Comparison of ENCODE assay signal across 24 cellular contexts in genomic region chr18:80006726-80007125, GRCh38. TPM values are rescaled to one million over a fixed set of nuclear protein-coding genes. Genes with fewer than 3 reads are reported as not detected.
A peak's percentile ranks its signal among the peaks of the same experiment; 100 is the strongest.
DNase-seq lines count a peak whose midpoint lies in the region; ATAC-seq, FAIRE-seq and TF ChIP-seq lines count a peak whose summit lies in the region.
"Had no signal": no experiment of that assay in that cellular context is flagged by ENCODE, and none has a peak within 500 bp of the region (broad histone marks: within the 10 kb centered on the region; RNA-seq: fewer than 3 reads in every experiment).

No MANE protein-coding gene starts in this region.

- H3K14ac ChIP-seq in H9 (ENCODE audit: insufficient read depth, low read length): no peak overlapping the region

- H3K27me3 ChIP-seq in H9 (ENCODE audit: insufficient read depth, low read length): no peaks in the 10 kb centered on the region
- no peaks in the 10 kb centered on the region for H3K27me3 ChIP-seq in effector memory CD4-positive, alpha-beta T cell (replicated peaks; ENCODE audit: control insufficient read depth, insufficient read depth, low read length, poor library complexity, severe bottlenecking)
- H3K27me3 ChIP-seq: MG63 had no signal

- no peak overlapping the region for H2BK15ac ChIP-seq in H9 (ENCODE audit: low read depth, low read length)

- TF ChIP-seq CTCF in H9 (conservative IDR thresholded peaks at IDR 0.05): no peak
- TF ChIP-seq CTCF in WTC11 (IDR thresholded peaks at IDR 0.05): no peak
- no peak for TF ChIP-seq CTCF in neural crest cell (conservative IDR thresholded peaks at IDR 0.05)

- H3K36me3 ChIP-seq in effector memory CD4-positive, alpha-beta T cell (ENCODE audit: control insufficient read depth, insufficient read depth, low read length): no peaks in the 10 kb centered on the region
- H3K36me3 ChIP-seq: MG63 had no signal

- CTCF ChIA-PET in WTC11 (lab: Charles Lee): interaction anchor here (0.8 kb wide), 1 partner anchor 27 kb away, joined by 3 read pairs; the partner anchor contains the start of gene RBFA

- DNase-seq in H9: peak; percentile 61
- peak; percentile 83 for DNase-seq in NCI-H146 (lab: John Stamatoyannopoulos, UW)
- no peak for DNase-seq in WTC11 (ENCODE audit: low spot score)
- no peak for DNase-seq in neural crest cell (ENCODE audit: low read depth, low spot score)
- no peak for DNase-seq in GM12892 (ENCODE audit: insufficient read length)
- DNase-seq in effector memory CD4-positive, alpha-beta T cell: no peak
- DNase-seq: ACHN; AML-193; GDM1; Kasumi-1; MG63; NCI-H1092 treated with DMSO at 0.1 percent for 48 hours; NCI-H1694; NCI-H2081 treated with DMSO at 0.1 percent for 48 hours; NCI-H2227 treated with DMSO at 0.1 percent for 48 hours; NCI-H524 treated with DMSO at 0.1 percent for 48 hours; NK-92 treated with Interleukin-12 subunit alpha and Interleukin-12 subunit beta, amount 100 ng/mL, for 24 hours; T-helper 17 cell had no signal

- no peak overlapping the region for H2BK20ac ChIP-seq in H9 (ENCODE audit: low read depth, low read length, poor library complexity, severe bottlenecking)

- no peak overlapping the region for H3K9ac ChIP-seq in H9 (ENCODE audit: extremely low read depth, insufficient read length, low read length)

- H3K4me1 Mint-ChIP-seq in H9 (peaks cover 13 to 21% of the 10 kb centered on the region in 2 experiments), WTC11 (peaks cover 20% of the 10 kb centered on the region), neural crest cell (no peaks in the 10 kb centered on the region)
- H3K4me1 Mint-ChIP-seq: T-helper 17 cell had no signal

- no peak overlapping the region for H3K4ac ChIP-seq in H9 (ENCODE audit: low read depth, low read length)

- no peak overlapping the region for H3K23ac ChIP-seq in H9 (ENCODE audit: insufficient read length, low read depth, low read length)

- no peaks in the 10 kb centered on the region for H4K20me1 ChIP-seq in H9 (ENCODE audit: control insufficient read depth, insufficient read depth, insufficient read length)

- H2AK5ac ChIP-seq in H9 (ENCODE audit: insufficient read length, low read length): no peak overlapping the region

- WGBS in H9 (ENCODE audit: extremely low coverage, insufficient read length, low lambda C conversion rate): no CpG with 5 or more reads among the region's 7 CpGs

- H4K8ac ChIP-seq in H9 (replicated peaks; ENCODE audit: insufficient read length, low read depth, low read length): no peak overlapping the region

- ATAC-seq in WTC11 (peak; percentile 74), GM21576 (IDR thresholded peaks at IDR 0.05; ENCODE audit: unreplicated experiment) (no peak)
- ATAC-seq: Right ventricle myocardium inferior, T-helper 17 cell had no signal

- no peak overlapping the region for H3K4me3 Mint-ChIP-seq in H9
- no peak overlapping the region for H3K4me3 Mint-ChIP-seq in WTC11
- no peak overlapping the region for H3K4me3 Mint-ChIP-seq in neural crest cell
- H3K4me3 Mint-ChIP-seq: T-helper 17 cell had no signal

- H3K56ac ChIP-seq in H9 (ENCODE audit: insufficient read length, low read depth, low read length): no peak overlapping the region

- H2BK120ac ChIP-seq in H9 (ENCODE audit: low read depth, low read length, poor library complexity, severe bottlenecking): no peak overlapping the region

- no peaks in the 10 kb centered on the region for H3K79me2 ChIP-seq in H9 (ENCODE audit: insufficient read depth, low read length)

- FAIRE-seq in GM12892 (lab: Jason Lieb, UNC): no peak
- FAIRE-seq: RCC 7860 had no signal

- H3K4me1 ChIP-seq in H9 (ENCODE audit: insufficient read depth, low read length): no peaks in the 10 kb centered on the region; the same call in 1 of the 2 replicates
- H3K4me1 ChIP-seq in effector memory CD4-positive, alpha-beta T cell (ENCODE audit: control insufficient read depth, insufficient read depth, low read length, poor library complexity, severe bottlenecking): no peaks in the 10 kb centered on the region

- TF ChIP-seq POLR2A in GM12892 (IDR thresholded peaks at IDR 0.05; ENCODE audit: low read depth, low read length): no peak

- H3K27me3 Mint-ChIP-seq in H9 (ENCODE audit: low read depth) (peaks cover 3% of the 10 kb centered on the region), WTC11 (ENCODE audit: low read depth) (peaks cover 5% of the 10 kb centered on the region), neural crest cell (ENCODE audit: low read depth) (no peaks in the 10 kb centered on the region)
- H3K27me3 Mint-ChIP-seq: IgD-negative memory B cell, T-helper 17 cell had no signal

- no peaks in the 10 kb centered on the region for H3K9me3 ChIP-seq in H9 (ENCODE audit: control insufficient read depth, low read depth, low read length)
- H3K9me3 ChIP-seq in effector memory CD4-positive, alpha-beta T cell (ENCODE audit: control insufficient read depth, low read length): no peaks in the 10 kb centered on the region
- H3K9me3 ChIP-seq: MG63 had no signal

- no peak overlapping the region for H3K18ac ChIP-seq in H9 (ENCODE audit: insufficient read length, low read depth, low read length)

- H2BK12ac ChIP-seq in H9 (ENCODE audit: insufficient read length, low read depth, low read length): no peak overlapping the region

- H3K36me3 Mint-ChIP-seq in H9 (ENCODE audit: insufficient read depth in 1 of 3, low read depth in 3 of 3) (peaks cover 5 to 37% (median 10%) of the 10 kb centered on the region in 3 experiments), WTC11 (peaks cover 30% of the 10 kb centered on the region), neural crest cell (ENCODE audit: low read depth) (peaks cover 25% of the 10 kb centered on the region)

- H2BK5ac ChIP-seq in H9 (ENCODE audit: insufficient read length, low read length): no peak overlapping the region

- H3K23me2 ChIP-seq in H9 (ENCODE audit: insufficient read length, low read depth, low read length, poor library complexity, severe bottlenecking): no peaks in the 10 kb centered on the region

- H3K79me1 ChIP-seq in H9 (ENCODE audit: insufficient read depth, low read depth, low read length, poor library complexity, severe bottlenecking): no peaks in the 10 kb centered on the region

- H3K27ac ChIP-seq in H9 (ENCODE audit: insufficient read length, low read depth, low read length): no peak overlapping the region
- no peak overlapping the region for H3K27ac ChIP-seq in effector memory CD4-positive, alpha-beta T cell (ENCODE audit: insufficient read depth, low read length, poor library complexity, severe bottlenecking)
- H3K27ac ChIP-seq: C4-2B had no signal

- H3K27ac Mint-ChIP-seq in H9: peak overlapping the region in 1 of 3 experiments; percentile 85; a peak in 3 of 7 replicates
- H3K27ac Mint-ChIP-seq in WTC11: peak overlapping the region; percentile 12; the same call in 1 of the 2 replicates
- peak overlapping the region; percentile 71 for H3K27ac Mint-ChIP-seq in neural crest cell (ENCODE audit: unreplicated experiment)
- H3K27ac Mint-ChIP-seq: T-helper 17 cell had no signal

- no peak overlapping the region for H3K4me2 ChIP-seq in H9 (ENCODE audit: insufficient read depth, insufficient read length, low read length)

- no peak overlapping the region for H4K5ac ChIP-seq in H9 (ENCODE audit: insufficient read length, low read depth, low read length)

- H2AFZ ChIP-seq in H9 (ENCODE audit: low read length): no peak overlapping the region

- H3T11ph ChIP-seq in H9 (ENCODE audit: low read length): no peak overlapping the region

- no peak overlapping the region for H3K4me3 ChIP-seq in effector memory CD4-positive, alpha-beta T cell (ENCODE audit: insufficient read depth, low read depth, low read length, poor library complexity, severe bottlenecking)
- H3K4me3 ChIP-seq: MG63 had no signal

- no peak overlapping the region for H4K91ac ChIP-seq in H9 (ENCODE audit: insufficient read length, low read depth, low read length)

- POLR2A ChIA-PET in WTC11 (lab: Charles Lee): no interaction called here

- H3K9me3 Mint-ChIP-seq in H9 (peaks cover 53 to 54% of the 10 kb centered on the region in 2 experiments), WTC11 (peaks cover 57% of the 10 kb centered on the region), neural crest cell (peaks cover 11% of the 10 kb centered on the region)

TF ChIP-seq in WTC11, 78 proteins besides CTCF, POLR2A, EP300 and RAD21 (continues in another document):
- no peak for TF ChIP-seq ZBTB43 (CRISPR knock-in tag; IDR thresholded peaks at IDR 0.05)

RNA-seq across cellular contexts. Expression of gene TXNL4A, which starts 18.4 kb away (rescaled TPM):
- total RNA-seq in H9 (2021) (163 and 164 TPM in 2 replicates), WTC11 (2021) (144 to 157 TPM (median 148 TPM) in 3 replicates), neural crest cell (140 and 144 TPM in 2 replicates)
- polyA plus RNA-seq in GM12892 (2012; ENCODE audit: missing spikeins): 82.7 TPM

RNA-seq across cellular contexts. Expression of gene RBFA, which starts 27.5 kb away (rescaled TPM):
- total RNA-seq in H9 (2021): 39.4 and 42.5 TPM in 2 replicates
- total RNA-seq in WTC11 (2021): 32.1 to 37.1 TPM (median 33.2 TPM) in 3 replicates
- total RNA-seq in neural crest cell: 47.0 and 50.7 TPM in 2 replicates
- polyA plus RNA-seq in GM12892 (2012; ENCODE audit: missing spikeins): 33.5 TPM

RNA-seq across cellular contexts. Expression of gene HSBP1L1, which starts 42.3 kb away (rescaled TPM):
- total RNA-seq in H9 (2021) (0.46 TPM in 1 of 2 replicates, not detected in the other), WTC11 (2021) (1.4 to 1.7 TPM (median 1.6 TPM) in 3 replicates), neural crest cell (0.58 TPM in 1 of 2 replicates, not detected in the other)
- 8.9 TPM for polyA plus RNA-seq in GM12892 (2012; ENCODE audit: missing spikeins)
- total RNA-seq: OCI-LY7 had no signal

RNA-seq across cellular contexts. Expression of gene SLC66A2, which starts 55.3 kb away (rescaled TPM):
- total RNA-seq in H9 (2021) (10.3 and 13.0 TPM in 2 replicates), WTC11 (2021) (15.1 to 20.9 TPM (median 18.6 TPM) in 3 replicates), neural crest cell (28.4 and 29.8 TPM in 2 replicates)
- 20.1 TPM for polyA plus RNA-seq in GM12892 (2012; ENCODE audit: missing spikeins)

Comparison
In these comparisons a context has a peak if more than half of its experiments do, and no peak if none do; other contexts are left out.
1. DNase-seq: peak in H9 (single experiment) and NCI-H146 (single experiment); none in WTC11 (single experiment), neural crest cell (single experiment), GM12892 (single experiment) and effector memory CD4-positive, alpha-beta T cell (0 of 3).